Comparison of ENCODE assay signal across 14 cellular contexts in genomic region chr10:62761115-62761514, GRCh38. TPM values are rescaled to one million over a fixed set of nuclear protein-coding genes. Genes with fewer than 3 reads are reported as not detected.
DNase-seq lines count a peak whose midpoint lies in the region; ATAC-seq and TF ChIP-seq lines count a peak whose summit lies in the region.
"Had no signal": no experiment of that assay in that cellular context is flagged by ENCODE, and none has a peak within 500 bp of the region (broad histone marks: within the 10 kb centered on the region; RNA-seq: fewer than 3 reads in every experiment).

No MANE protein-coding gene starts in this region.

- no peaks in the 10 kb centered on the region for H4K20me1 ChIP-seq in MM.1S (ENCODE audit: insufficient read depth, low read length)

- no peak overlapping the region for H3K4me3 Mint-ChIP-seq in activated T-cell treated with anti-CD3 and anti-CD28 coated beads, Interleukin-2, amount 50 U/mL, for 72 hours
- H3K4me3 Mint-ChIP-seq: B cell, HFFc6 had no signal

- peak overlapping the region; percentile 30 for H3K27ac ChIP-seq in right cardiac atrium (ENCODE audit: low read length)
- H3K27ac ChIP-seq in MM.1S (ENCODE audit: low read length) = no peak overlapping the region
- H3K27ac ChIP-seq in skeletal muscle tissue (ENCODE audit: low read depth, low read length) = peak overlapping the region; percentile 48

- H3K4me2 ChIP-seq in MM.1S (ENCODE audit: low read depth, low read length) = no peak overlapping the region

- H3K27me3 ChIP-seq in right cardiac atrium (ENCODE audit: control insufficient read depth, insufficient read depth) = no peaks in the 10 kb centered on the region
- H3K27me3 ChIP-seq in MM.1S (replicated peaks; ENCODE audit: insufficient read depth, low read length) = no peaks in the 10 kb centered on the region
- H3K27me3 ChIP-seq in skeletal muscle tissue (ENCODE audit: control insufficient read depth in 3 of 3, insufficient read depth in 3 of 3, low read length in 3 of 3) = no peaks in the 10 kb centered on the region

- H3K9me2 ChIP-seq in MM.1S (replicated peaks; ENCODE audit: insufficient read depth, low read length) = no peaks in the 10 kb centered on the region

- H3K9me3 ChIP-seq in right cardiac atrium (ENCODE audit: control insufficient read depth, low read length) (no peaks in the 10 kb centered on the region), MM.1S (replicated peaks; ENCODE audit: insufficient read depth, low read length) (no peaks in the 10 kb centered on the region), skeletal muscle tissue (ENCODE audit: control insufficient read depth in 3 of 3, low read length in 3 of 3) (no peaks in the 10 kb centered on the region)
- H3K9me3 ChIP-seq: lower lobe of right lung had no signal

- no peaks in the 10 kb centered on the region for H3K36me3 ChIP-seq in MM.1S (replicated peaks; ENCODE audit: insufficient read depth, low read length)
- no peaks in the 10 kb centered on the region for H3K36me3 ChIP-seq in skeletal muscle tissue (ENCODE audit: control insufficient read depth in 3 of 3, insufficient read depth in 3 of 3, low read length in 3 of 3)
- H3K36me3 ChIP-seq: lower lobe of right lung had no signal

- WGBS in right cardiac atrium = 61% methylated on average over 3 of the region's 3 CpGs

- H3K27me3 Mint-ChIP-seq in activated T-cell treated with anti-CD3 and anti-CD28 coated beads, Interleukin-2, amount 50 U/mL, for 72 hours (ENCODE audit: low read depth) = no peaks in the 10 kb centered on the region

- H3K4me1 ChIP-seq in right cardiac atrium (ENCODE audit: control insufficient read depth, insufficient read depth, low read length) = peaks cover 10% of the 10 kb centered on the region
- peaks cover 12% of the 10 kb centered on the region for H3K4me1 ChIP-seq in MM.1S (ENCODE audit: low read length)
- peaks cover 2 to 8% (median 4%) of the 10 kb centered on the region in 3 donors for H3K4me1 ChIP-seq in skeletal muscle tissue (ENCODE audit: control insufficient read depth in 3 of 3, insufficient read depth in 3 of 3, low read length in 3 of 3)
- H3K4me1 ChIP-seq: lower lobe of right lung had no signal

- peaks cover 25% of the 10 kb centered on the region for H3K4me1 Mint-ChIP-seq in activated T-cell treated with anti-CD3 and anti-CD28 coated beads, Interleukin-2, amount 50 U/mL, for 72 hours (ENCODE audit: low read depth)

- no peaks in the 10 kb centered on the region for H3K36me3 Mint-ChIP-seq in activated T-cell treated with anti-CD3 and anti-CD28 coated beads, Interleukin-2, amount 50 U/mL, for 72 hours (ENCODE audit: insufficient read depth in 2 of 2)

- no peaks in the 10 kb centered on the region for H3K79me2 ChIP-seq in MM.1S (ENCODE audit: low read length)

- no peak for TF ChIP-seq CTCF in MM.1S (IDR thresholded peaks at IDR 0.05; ENCODE audit: low read length)

- ATAC-seq in right cardiac atrium (no peak), left cardiac atrium (no peak)
- peak; percentile 39 to 49 for ATAC-seq in activated T-cell treated with anti-CD3 and anti-CD28 coated beads, Interleukin-2, amount 50 U/mL, for 72 hours (replicated peaks in 1 of 2)

- H3K9ac ChIP-seq in MM.1S (ENCODE audit: low read length) (no peak overlapping the region), skeletal muscle tissue (ENCODE audit: low read depth in 1 of 3, low read length in 3 of 3) (no peak overlapping the region)

- H3K27ac Mint-ChIP-seq in activated T-cell treated with anti-CD3 and anti-CD28 coated beads, Interleukin-2, amount 50 U/mL, for 72 hours = no peak overlapping the region
- H3K27ac Mint-ChIP-seq: B cell, HFFc6 had no signal

- no peak for DNase-seq in right cardiac atrium
- DNase-seq in left cardiac atrium = no peak
- peak; percentile 43 for DNase-seq in MM.1S
- DNase-seq in activated T-cell treated with anti-CD3 and anti-CD28 coated beads, Interleukin-2, amount 50 U/mL, for 72 hours = no peak
- DNase-seq in kidney glomerular epithelial cell (lab: John Stamatoyannopoulos, UW) = no peak
- DNase-seq in NCI-H146 treated with DMSO at 0.1 percent for 48 hours (lab: John Stamatoyannopoulos, UW; ENCODE audit: unreplicated experiment) = no peak
- no peak for DNase-seq in NCI-H510A treated with DMSO at 0.1 percent for 48 hours (lab: John Stamatoyannopoulos, UW)
- DNase-seq: DMS 273 treated with DMSO at 0.1 percent for 48 hours; effector memory CD4-positive, alpha-beta T cell; HFFc6; lower lobe of right lung; NCI-H2171 treated with DMSO at 0.1 percent for 48 hours had no signal

- H2AFZ ChIP-seq in MM.1S (ENCODE audit: low read length) = peak overlapping the region; percentile 38; the same call in 1 of the 2 replicates

- no peaks in the 10 kb centered on the region for H3K9me3 Mint-ChIP-seq in activated T-cell treated with anti-CD3 and anti-CD28 coated beads, Interleukin-2, amount 50 U/mL, for 72 hours
- H3K9me3 Mint-ChIP-seq: HFFc6 had no signal

- H3K4me3 ChIP-seq in right cardiac atrium (ENCODE audit: low read length) (no peak overlapping the region), MM.1S (ENCODE audit: low read length) (no peak overlapping the region), skeletal muscle tissue (ENCODE audit: low read length in 3 of 3) (no peak overlapping the region)
- H3K4me3 ChIP-seq: lower lobe of right lung had no signal

- intact Hi-C loops in right cardiac atrium (cut with DNase I) = loop anchor here in 1 of 4 donors (5.0 kb wide), 1 partner anchor 56 kb away; the partner anchor contains the start of gene EGR2
- intact Hi-C loops in left cardiac atrium (cut with DNase I) = no loop called here

- H3F3A ChIP-seq in MM.1S (ENCODE audit: insufficient read depth, low read length) = no peaks in the 10 kb centered on the region

RNA-seq across cellular contexts. Expression of gene ADO, which starts 43.4 kb away (rescaled TPM):
- total RNA-seq in right cardiac atrium (10 to 100 TPM; 21.8 to 30.9 (median 25.5) TPM), left cardiac atrium (10 to 100 TPM; 20.9 to 23.6 TPM), skeletal muscle tissue (16.7 TPM)
- polyA plus RNA-seq in right cardiac atrium = 12.7 TPM
- 10 to 100 TPM; 26.3 to 33.4 TPM for total RNA-seq in activated T-cell treated with anti-CD3 and anti-CD28 coated beads, Interleukin-2, amount 50 U/mL, for 72 hours

RNA-seq across cellular contexts. Expression of gene EGR2, which starts 55.1 kb away (rescaled TPM):
- 1 to 10 TPM in 3 of 4 donors, under 1 TPM in 1; 0.54 to 4.7 (median 1.6) TPM for total RNA-seq in right cardiac atrium
- 13.7 TPM for polyA plus RNA-seq in right cardiac atrium
- total RNA-seq in left cardiac atrium = 1 to 10 TPM; 2.3 to 4.4 TPM
- 10 to 100 TPM; 64.3 to 76.7 TPM for total RNA-seq in activated T-cell treated with anti-CD3 and anti-CD28 coated beads, Interleukin-2, amount 50 U/mL, for 72 hours
- 3.7 TPM for total RNA-seq in skeletal muscle tissue

Comparison
In these comparisons a context has a peak if more than half of its experiments do, and no peak if none do; other contexts are left out.
1. ATAC-seq: peak in activated T-cell treated with anti-CD3 and anti-CD28 coated beads, Interleukin-2, amount 50 U/mL, for 72 hours (2 of 2); none in right cardiac atrium (0 of 2) and left cardiac atrium (0 of 2).
2. RNA of gene EGR2, which starts 55.1 kb away (total RNA-seq): 64.3 to 76.7 TPM in activated T-cell treated with anti-CD3 and anti-CD28 coated beads, Interleukin-2, amount 50 U/mL, for 72 hours; 2.3 to 4.4 TPM in left cardiac atrium, 3.7 TPM in skeletal muscle tissue (single experiment) and 0.54 to 4.7 TPM in right cardiac atrium; every median in the first group is over 10 times any median in the second.